Comparison of ENCODE assay signal across 1 cellular context in genomic region chr11:74506823-74507222, GRCh38.
TF ChIP-seq lines count a peak whose summit lies in the region.

No MANE protein-coding gene starts in this region.

TF ChIP-seq in HepG2, 621 proteins besides CTCF, POLR2A, EP300 and RAD21:
- TF ChIP-seq ARID4A (CRISPR knock-in tag; IDR thresholded peaks at IDR 0.05; ENCODE audit: borderline replicate concordance) (no peak), CAMTA2 (CRISPR knock-in tag; IDR thresholded peaks at IDR 0.05; ENCODE audit: borderline replicate concordance) (no peak), SRF (IDR thresholded peaks at IDR 0.05; ENCODE audit: low read depth, low read length) (no peak), ZNF441 (CRISPR knock-in tag; IDR thresholded peaks at IDR 0.05; ENCODE audit: borderline replicate concordance) (no peak), NFKB2 (CRISPR knock-in tag; IDR thresholded peaks at IDR 0.05; ENCODE audit: borderline replicate concordance) (no peak), MZF1 (CRISPR knock-in tag; IDR thresholded peaks at IDR 0.05; ENCODE audit: borderline replicate concordance) (no peak), ZZZ3 (CRISPR knock-in tag; IDR thresholded peaks at IDR 0.05; ENCODE audit: borderline replicate concordance) (no peak), ZFP41 (CRISPR knock-in tag; IDR thresholded peaks at IDR 0.05; ENCODE audit: borderline replicate concordance) (no peak), REST (IDR thresholded peaks at IDR 0.05; ENCODE audit: borderline replicate concordance in 1 of 2, low read depth in 1 of 2, low read length in 2 of 2) (peak; percentile 81 to 94), TEAD2 (CRISPR knock-in tag; IDR thresholded peaks at IDR 0.05) (no peak), PPARG (CRISPR knock-in tag; conservative IDR thresholded peaks at IDR 0.05) (no peak), GATAD2A (CRISPR knock-in tag; IDR thresholded peaks at IDR 0.05) (no peak), KIAA2018 (CRISPR knock-in tag; IDR thresholded peaks at IDR 0.05; ENCODE audit: borderline replicate concordance) (no peak), ZNF30 (CRISPR knock-in tag; IDR thresholded peaks at IDR 0.05) (no peak), SP140L (CRISPR knock-in tag; IDR thresholded peaks at IDR 0.05; ENCODE audit: borderline replicate concordance) (no peak), TEAD3 (CRISPR knock-in tag; optimal IDR thresholded peaks at IDR 0.05; ENCODE audit: borderline replicate concordance) (no peak), HOXD1 (CRISPR knock-in tag; IDR thresholded peaks at IDR 0.05) (no peak), SALL1 (CRISPR knock-in tag; IDR thresholded peaks at IDR 0.05) (0 out of 2 replicates have a peak, but pooled peaks have one; percentile 23), ZNF839 (CRISPR knock-in tag; IDR thresholded peaks at IDR 0.05; ENCODE audit: borderline replicate concordance) (no peak), ZNF615 (CRISPR knock-in tag; IDR thresholded peaks at IDR 0.05; ENCODE audit: borderline replicate concordance) (no peak), RFX5 (IDR thresholded peaks at IDR 0.05; ENCODE audit: low read depth, low read length) (no peak), ZNF644 (CRISPR knock-in tag; IDR thresholded peaks at IDR 0.05; ENCODE audit: low read depth) (0 out of 2 replicates have a peak, but pooled peaks have one; percentile 41), ZNF124 (CRISPR knock-in tag; IDR thresholded peaks at IDR 0.05) (no peak), SUZ12 (IDR thresholded peaks at IDR 0.05; ENCODE audit: low read depth, low read length) (no peak), GZF1 (CRISPR knock-in tag; IDR thresholded peaks at IDR 0.05) (no peak), FLYWCH1 (CRISPR knock-in tag; IDR thresholded peaks at IDR 0.05) (no peak), MIER2 (CRISPR knock-in tag; IDR thresholded peaks at IDR 0.05) (peak; percentile 95), ZNF207 (IDR thresholded peaks at IDR 0.05; ENCODE audit: borderline replicate concordance) (no peak), TBX3 (IDR thresholded peaks at IDR 0.05; ENCODE audit: borderline replicate concordance) (no peak), ZNF773 (CRISPR knock-in tag; IDR thresholded peaks at IDR 0.05; ENCODE audit: borderline replicate concordance) (no peak), PBX3 (CRISPR knock-in tag; IDR thresholded peaks at IDR 0.05; ENCODE audit: borderline replicate concordance) (no peak), ZNF605 (CRISPR knock-in tag; IDR thresholded peaks at IDR 0.05) (no peak), NRL (CRISPR knock-in tag; IDR thresholded peaks at IDR 0.05; ENCODE audit: borderline replicate concordance) (no peak), MED8 (CRISPR knock-in tag; IDR thresholded peaks at IDR 0.05; ENCODE audit: insufficient replicate concordance) (no peak), MXD1 (CRISPR knock-in tag; IDR thresholded peaks at IDR 0.05) (no peak), EHMT2 (IDR thresholded peaks at IDR 0.05; ENCODE audit: borderline replicate concordance, low read depth, low read length) (peak; percentile 86)
- TF ChIP-seq, protein P1, sequence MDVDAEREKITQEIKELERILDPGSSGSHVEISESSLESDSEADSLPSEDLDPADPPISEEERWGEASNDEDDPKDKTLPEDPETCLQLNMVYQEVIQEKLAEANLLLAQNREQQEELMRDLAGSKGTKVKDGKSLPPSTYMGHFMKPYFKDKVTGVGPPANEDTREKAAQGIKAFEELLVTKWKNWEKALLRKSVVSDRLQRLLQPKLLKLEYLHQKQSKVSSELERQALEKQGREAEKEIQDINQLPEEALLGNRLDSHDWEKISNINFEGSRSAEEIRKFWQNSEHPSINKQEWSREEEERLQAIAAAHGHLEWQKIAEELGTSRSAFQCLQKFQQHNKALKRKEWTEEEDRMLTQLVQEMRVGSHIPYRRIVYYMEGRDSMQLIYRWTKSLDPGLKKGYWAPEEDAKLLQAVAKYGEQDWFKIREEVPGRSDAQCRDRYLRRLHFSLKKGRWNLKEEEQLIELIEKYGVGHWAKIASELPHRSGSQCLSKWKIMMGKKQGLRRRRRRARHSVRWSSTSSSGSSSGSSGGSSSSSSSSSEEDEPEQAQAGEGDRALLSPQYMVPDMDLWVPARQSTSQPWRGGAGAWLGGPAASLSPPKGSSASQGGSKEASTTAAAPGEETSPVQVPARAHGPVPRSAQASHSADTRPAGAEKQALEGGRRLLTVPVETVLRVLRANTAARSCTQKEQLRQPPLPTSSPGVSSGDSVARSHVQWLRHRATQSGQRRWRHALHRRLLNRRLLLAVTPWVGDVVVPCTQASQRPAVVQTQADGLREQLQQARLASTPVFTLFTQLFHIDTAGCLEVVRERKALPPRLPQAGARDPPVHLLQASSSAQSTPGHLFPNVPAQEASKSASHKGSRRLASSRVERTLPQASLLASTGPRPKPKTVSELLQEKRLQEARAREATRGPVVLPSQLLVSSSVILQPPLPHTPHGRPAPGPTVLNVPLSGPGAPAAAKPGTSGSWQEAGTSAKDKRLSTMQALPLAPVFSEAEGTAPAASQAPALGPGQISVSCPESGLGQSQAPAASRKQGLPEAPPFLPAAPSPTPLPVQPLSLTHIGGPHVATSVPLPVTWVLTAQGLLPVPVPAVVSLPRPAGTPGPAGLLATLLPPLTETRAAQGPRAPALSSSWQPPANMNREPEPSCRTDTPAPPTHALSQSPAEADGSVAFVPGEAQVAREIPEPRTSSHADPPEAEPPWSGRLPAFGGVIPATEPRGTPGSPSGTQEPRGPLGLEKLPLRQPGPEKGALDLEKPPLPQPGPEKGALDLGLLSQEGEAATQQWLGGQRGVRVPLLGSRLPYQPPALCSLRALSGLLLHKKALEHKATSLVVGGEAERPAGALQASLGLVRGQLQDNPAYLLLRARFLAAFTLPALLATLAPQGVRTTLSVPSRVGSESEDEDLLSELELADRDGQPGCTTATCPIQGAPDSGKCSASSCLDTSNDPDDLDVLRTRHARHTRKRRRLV (CRISPR knock-in tag; IDR thresholded peaks at IDR 0.05) = no peak
